2 cellular contexts compared by ENCODE assay signal in the genomic region with DNA sequence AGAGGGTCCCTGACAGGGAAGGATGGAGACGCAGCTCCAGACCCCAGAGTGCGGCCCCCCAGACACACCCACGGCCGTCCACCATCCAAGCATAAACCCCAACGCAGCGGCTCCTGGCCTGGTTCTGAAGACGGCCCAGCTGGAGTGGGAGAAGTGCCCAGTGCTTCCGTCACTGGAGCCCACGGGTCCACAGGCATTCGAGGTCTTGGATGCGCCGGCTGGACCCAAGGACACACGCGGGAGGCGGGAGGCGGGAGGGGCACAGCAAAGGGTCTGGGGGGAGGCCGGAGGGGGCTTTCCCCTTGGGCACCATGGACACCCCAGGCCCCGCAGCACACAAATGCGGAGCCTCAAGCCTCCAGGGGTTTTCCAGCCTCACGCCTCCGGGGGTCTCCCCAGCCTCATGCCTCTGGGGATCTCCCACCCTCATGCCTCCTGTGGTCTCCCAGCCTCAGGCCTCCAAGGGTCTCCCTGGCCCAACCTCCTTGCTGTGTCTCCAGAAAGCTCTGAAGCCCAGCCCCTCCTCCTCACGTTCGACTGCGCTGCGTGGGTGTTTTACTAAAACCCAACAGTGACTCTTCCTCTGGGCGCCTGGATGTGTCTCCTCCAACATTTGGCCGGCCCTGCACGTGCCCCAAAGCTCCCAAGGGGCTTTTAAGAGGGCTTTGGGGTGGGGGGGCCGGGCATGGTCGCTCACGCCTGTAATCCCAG.
TF ChIP-seq lines count a peak whose summit lies in the region.

No MANE protein-coding gene starts in this region.

TF ChIP-seq in SK-N-SH, 30 proteins besides CTCF, POLR2A, EP300 and RAD21 (continued from another document):
- TF ChIP-seq, protein P1, sequence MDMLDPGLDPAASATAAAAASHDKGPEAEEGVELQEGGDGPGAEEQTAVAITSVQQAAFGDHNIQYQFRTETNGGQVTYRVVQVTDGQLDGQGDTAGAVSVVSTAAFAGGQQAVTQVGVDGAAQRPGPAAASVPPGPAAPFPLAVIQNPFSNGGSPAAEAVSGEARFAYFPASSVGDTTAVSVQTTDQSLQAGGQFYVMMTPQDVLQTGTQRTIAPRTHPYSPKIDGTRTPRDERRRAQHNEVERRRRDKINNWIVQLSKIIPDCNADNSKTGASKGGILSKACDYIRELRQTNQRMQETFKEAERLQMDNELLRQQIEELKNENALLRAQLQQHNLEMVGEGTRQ (IDR thresholded peaks at IDR 0.05; ENCODE audit: borderline replicate concordance, low read depth, low read length): no peak
- no peak for TF ChIP-seq RXRA (IDR thresholded peaks at IDR 0.05; ENCODE audit: borderline replicate concordance, low read depth)
- TF ChIP-seq TEAD4 (IDR thresholded peaks at IDR 0.05; ENCODE audit: borderline replicate concordance, insufficient read depth): no peak
- no peak for TF ChIP-seq FOXJ3 (CRISPR knock-in tag; IDR thresholded peaks at IDR 0.05)
- no peak for TF ChIP-seq RCOR1 (IDR thresholded peaks at IDR 0.05; ENCODE audit: low read length)
- TF ChIP-seq GATA2 (CRISPR knock-in tag; IDR thresholded peaks at IDR 0.05): no peak
- TF ChIP-seq FOSL2 (IDR thresholded peaks at IDR 0.05; ENCODE audit: borderline replicate concordance, low read depth): no peak
- TF ChIP-seq, protein P2, sequence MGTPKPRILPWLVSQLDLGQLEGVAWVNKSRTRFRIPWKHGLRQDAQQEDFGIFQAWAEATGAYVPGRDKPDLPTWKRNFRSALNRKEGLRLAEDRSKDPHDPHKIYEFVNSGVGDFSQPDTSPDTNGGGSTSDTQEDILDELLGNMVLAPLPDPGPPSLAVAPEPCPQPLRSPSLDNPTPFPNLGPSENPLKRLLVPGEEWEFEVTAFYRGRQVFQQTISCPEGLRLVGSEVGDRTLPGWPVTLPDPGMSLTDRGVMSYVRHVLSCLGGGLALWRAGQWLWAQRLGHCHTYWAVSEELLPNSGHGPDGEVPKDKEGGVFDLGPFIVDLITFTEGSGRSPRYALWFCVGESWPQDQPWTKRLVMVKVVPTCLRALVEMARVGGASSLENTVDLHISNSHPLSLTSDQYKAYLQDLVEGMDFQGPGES (IDR thresholded peaks at IDR 0.05; ENCODE audit: low read depth, low read length): no peak
- TF ChIP-seq TAF1 (IDR thresholded peaks at IDR 0.05; ENCODE audit: borderline replicate concordance, low read depth, low read length): no peak

TF ChIP-seq in SK-N-SH treated with all-trans-retinoic acid at 6 μM for 48 hours, 23 proteins besides CTCF, POLR2A, EP300 and RAD21 (continued from another document):
- TF ChIP-seq, protein P3, sequence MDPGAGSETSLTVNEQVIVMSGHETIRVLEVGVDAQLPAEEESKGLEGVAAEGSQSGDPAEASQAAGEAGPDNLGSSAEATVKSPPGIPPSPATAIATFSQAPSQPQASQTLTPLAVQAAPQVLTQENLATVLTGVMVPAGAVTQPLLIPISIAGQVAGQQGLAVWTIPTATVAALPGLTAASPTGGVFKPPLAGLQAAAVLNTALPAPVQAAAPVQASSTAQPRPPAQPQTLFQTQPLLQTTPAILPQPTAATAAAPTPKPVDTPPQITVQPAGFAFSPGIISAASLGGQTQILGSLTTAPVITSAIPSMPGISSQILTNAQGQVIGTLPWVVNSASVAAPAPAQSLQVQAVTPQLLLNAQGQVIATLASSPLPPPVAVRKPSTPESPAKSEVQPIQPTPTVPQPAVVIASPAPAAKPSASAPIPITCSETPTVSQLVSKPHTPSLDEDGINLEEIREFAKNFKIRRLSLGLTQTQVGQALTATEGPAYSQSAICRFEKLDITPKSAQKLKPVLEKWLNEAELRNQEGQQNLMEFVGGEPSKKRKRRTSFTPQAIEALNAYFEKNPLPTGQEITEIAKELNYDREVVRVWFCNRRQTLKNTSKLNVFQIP (CRISPR knock-in tag; IDR thresholded peaks at IDR 0.05; ENCODE audit: borderline replicate concordance, low read depth): no peak
- TF ChIP-seq ZC3H10 (CRISPR knock-in tag; IDR thresholded peaks at IDR 0.05) (no peak), ZFP3 (CRISPR knock-in tag; IDR thresholded peaks at IDR 0.05) (no peak), ISL1 (CRISPR knock-in tag; IDR thresholded peaks at IDR 0.05) (no peak), ARNTL (CRISPR knock-in tag; IDR thresholded peaks at IDR 0.05; ENCODE audit: borderline replicate concordance, low read depth) (no peak), BACH2 (CRISPR knock-in tag; IDR thresholded peaks at IDR 0.05; ENCODE audit: borderline replicate concordance) (no peak), GLIS3 (CRISPR knock-in tag; IDR thresholded peaks at IDR 0.05) (no peak), TCF4 (CRISPR knock-in tag; IDR thresholded peaks at IDR 0.05; ENCODE audit: borderline replicate concordance) (no peak), ESRRG (CRISPR knock-in tag; IDR thresholded peaks at IDR 0.05) (no peak), ZNF565 (CRISPR knock-in tag; conservative IDR thresholded peaks at IDR 0.05; ENCODE audit: low read depth) (no peak), ZNF8 (CRISPR knock-in tag; IDR thresholded peaks at IDR 0.05) (no peak), TOX (CRISPR knock-in tag; IDR thresholded peaks at IDR 0.05; ENCODE audit: borderline replicate concordance) (no peak), ZNF70 (CRISPR knock-in tag; IDR thresholded peaks at IDR 0.05) (no peak)
- TF ChIP-seq, protein P4, sequence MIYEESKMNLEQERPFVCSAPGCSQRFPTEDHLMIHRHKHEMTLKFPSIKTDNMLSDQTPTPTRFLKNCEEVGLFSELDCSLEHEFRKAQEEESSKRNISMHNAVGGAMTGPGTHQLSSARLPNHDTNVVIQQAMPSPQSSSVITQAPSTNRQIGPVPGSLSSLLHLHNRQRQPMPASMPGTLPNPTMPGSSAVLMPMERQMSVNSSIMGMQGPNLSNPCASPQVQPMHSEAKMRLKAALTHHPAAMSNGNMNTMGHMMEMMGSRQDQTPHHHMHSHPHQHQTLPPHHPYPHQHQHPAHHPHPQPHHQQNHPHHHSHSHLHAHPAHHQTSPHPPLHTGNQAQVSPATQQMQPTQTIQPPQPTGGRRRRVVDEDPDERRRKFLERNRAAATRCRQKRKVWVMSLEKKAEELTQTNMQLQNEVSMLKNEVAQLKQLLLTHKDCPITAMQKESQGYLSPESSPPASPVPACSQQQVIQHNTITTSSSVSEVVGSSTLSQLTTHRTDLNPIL (CRISPR knock-in tag; IDR thresholded peaks at IDR 0.05; ENCODE audit: low read depth): no peak
- TF ChIP-seq, protein P5, sequence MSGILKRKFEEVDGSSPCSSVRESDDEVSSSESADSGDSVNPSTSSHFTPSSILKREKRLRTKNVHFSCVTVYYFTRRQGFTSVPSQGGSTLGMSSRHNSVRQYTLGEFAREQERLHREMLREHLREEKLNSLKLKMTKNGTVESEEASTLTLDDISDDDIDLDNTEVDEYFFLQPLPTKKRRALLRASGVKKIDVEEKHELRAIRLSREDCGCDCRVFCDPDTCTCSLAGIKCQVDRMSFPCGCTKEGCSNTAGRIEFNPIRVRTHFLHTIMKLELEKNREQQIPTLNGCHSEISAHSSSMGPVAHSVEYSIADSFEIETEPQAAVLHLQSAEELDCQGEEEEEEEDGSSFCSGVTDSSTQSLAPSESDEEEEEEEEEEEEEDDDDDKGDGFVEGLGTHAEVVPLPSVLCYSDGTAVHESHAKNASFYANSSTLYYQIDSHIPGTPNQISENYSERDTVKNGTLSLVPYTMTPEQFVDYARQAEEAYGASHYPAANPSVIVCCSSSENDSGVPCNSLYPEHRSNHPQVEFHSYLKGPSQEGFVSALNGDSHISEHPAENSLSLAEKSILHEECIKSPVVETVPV (CRISPR knock-in tag; IDR thresholded peaks at IDR 0.05): no peak
- TF ChIP-seq, protein P6, sequence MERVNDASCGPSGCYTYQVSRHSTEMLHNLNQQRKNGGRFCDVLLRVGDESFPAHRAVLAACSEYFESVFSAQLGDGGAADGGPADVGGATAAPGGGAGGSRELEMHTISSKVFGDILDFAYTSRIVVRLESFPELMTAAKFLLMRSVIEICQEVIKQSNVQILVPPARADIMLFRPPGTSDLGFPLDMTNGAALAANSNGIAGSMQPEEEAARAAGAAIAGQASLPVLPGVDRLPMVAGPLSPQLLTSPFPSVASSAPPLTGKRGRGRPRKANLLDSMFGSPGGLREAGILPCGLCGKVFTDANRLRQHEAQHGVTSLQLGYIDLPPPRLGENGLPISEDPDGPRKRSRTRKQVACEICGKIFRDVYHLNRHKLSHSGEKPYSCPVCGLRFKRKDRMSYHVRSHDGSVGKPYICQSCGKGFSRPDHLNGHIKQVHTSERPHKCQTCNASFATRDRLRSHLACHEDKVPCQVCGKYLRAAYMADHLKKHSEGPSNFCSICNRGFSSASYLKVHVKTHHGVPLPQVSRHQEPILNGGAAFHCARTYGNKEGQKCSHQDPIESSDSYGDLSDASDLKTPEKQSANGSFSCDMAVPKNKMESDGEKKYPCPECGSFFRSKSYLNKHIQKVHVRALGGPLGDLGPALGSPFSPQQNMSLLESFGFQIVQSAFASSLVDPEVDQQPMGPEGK (CRISPR knock-in tag; IDR thresholded peaks at IDR 0.05; ENCODE audit: borderline replicate concordance): no peak
